30 cellular contexts compared by ENCODE assay signal in the genomic region with DNA sequence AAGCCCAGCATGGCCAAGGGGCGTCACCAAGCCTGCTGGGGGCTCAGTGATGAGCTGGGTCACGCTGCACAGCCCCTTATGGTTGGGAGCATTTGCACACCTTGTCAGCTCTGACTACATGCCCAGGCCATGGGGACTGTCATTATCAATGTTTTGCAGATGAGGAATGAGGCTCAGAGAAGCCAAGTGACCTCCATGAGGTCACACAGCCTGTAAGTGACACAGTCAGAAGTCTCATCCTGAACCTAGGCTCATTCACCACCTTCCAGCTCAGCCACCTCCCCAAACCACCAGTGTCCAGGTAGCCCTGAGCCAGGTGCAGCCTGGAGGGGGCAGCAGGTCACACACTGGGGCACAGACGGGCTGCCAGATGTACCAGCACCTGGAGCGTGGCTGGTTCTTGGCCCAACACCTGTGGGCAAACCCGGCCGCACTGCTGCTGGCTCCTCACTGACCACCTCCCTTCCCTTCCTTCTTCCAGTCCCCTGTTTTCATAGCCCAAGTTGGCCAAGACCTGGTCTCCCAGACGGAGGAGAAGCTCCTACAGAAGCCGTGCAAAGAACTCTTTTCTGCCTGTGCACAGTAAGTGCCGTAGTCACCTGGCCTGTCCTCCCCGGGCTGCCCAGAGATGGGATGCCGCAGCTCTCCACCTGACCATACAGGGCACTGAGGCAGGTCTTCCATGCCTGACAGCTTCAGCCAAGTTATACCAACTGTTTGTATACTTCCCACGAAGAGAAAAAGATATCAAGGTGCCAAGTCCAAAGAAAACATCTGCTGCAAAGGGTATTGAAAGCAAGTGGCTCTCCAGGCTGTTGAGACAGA.
A peak's percentile ranks its signal among the peaks of the same experiment; 100 is the strongest.
DNase-seq lines count a peak whose midpoint lies in the region; ATAC-seq, FAIRE-seq and TF ChIP-seq lines count a peak whose summit lies in the region.
"Had no signal": no experiment of that assay in that cellular context is flagged by ENCODE, and none has a peak within 500 bp of the region (broad histone marks: within the 10 kb centered on the region; RNA-seq: fewer than 3 reads in every experiment).

No MANE protein-coding gene starts in this region.

- TF ChIP-seq RAD21 in H1 (IDR thresholded peaks at IDR 0.05 in 1 of 2, conservative IDR thresholded peaks at IDR 0.05 in 1 of 2; ENCODE audit: low read depth in 2 of 2, low read length in 2 of 2) = peak in 1 of 2 experiments; percentile 28; a peak in 2 of 4 replicates
- TF ChIP-seq RAD21 in HepG2 (CRISPR knock-in tag; IDR thresholded peaks at IDR 0.05) = no peak

- H3K27me3 ChIP-seq in H1 (replicated peaks in 1 of 4; ENCODE audit: control insufficient read depth in 3 of 4, extremely low read depth in 1 of 4, insufficient read depth in 3 of 4, low read length in 3 of 4) (no peaks in the 10 kb centered on the region), HepG2 (ENCODE audit: control insufficient read depth in 1 of 2, insufficient read depth in 2 of 2, low read length in 2 of 2) (no peaks in the 10 kb centered on the region), upper lobe of left lung (no peaks in the 10 kb centered on the region)
- H3K27me3 ChIP-seq: ascending aorta, cardiac muscle cell, colonic mucosa, suprapubic skin had no signal

- H3K14ac ChIP-seq in H1 (ENCODE audit: insufficient read length) = no peak overlapping the region

- no peak overlapping the region for H4K91ac ChIP-seq in H1 (replicated peaks; ENCODE audit: insufficient read length, low read length)

- H3K9me3 ChIP-seq in H1 (ENCODE audit: insufficient read depth in 2 of 2, low read depth in 1 of 2, low read length in 1 of 2) (no peaks in the 10 kb centered on the region), HepG2 (ENCODE audit: low read length) (no peaks in the 10 kb centered on the region), upper lobe of left lung (no peaks in the 10 kb centered on the region)
- H3K9me3 ChIP-seq: ascending aorta, colonic mucosa, mucosa of descending colon, suprapubic skin had no signal

- no peak overlapping the region for H3K56ac ChIP-seq in H1 (replicated peaks; ENCODE audit: insufficient read length, low read depth, low read length)

- no peak overlapping the region for H2BK120ac ChIP-seq in H1 (replicated peaks; ENCODE audit: low read depth, low read length)

- H2AFZ ChIP-seq in H1 (ENCODE audit: low read length) = no peak overlapping the region
- H2AFZ ChIP-seq in HepG2 (ENCODE audit: low read length) = no peak overlapping the region

- H3K23ac ChIP-seq in H1 (ENCODE audit: insufficient read length) = no peak overlapping the region

- BruUV-seq in HepG2 (replicated peaks; lab: Mats Ljungman, UMichigan) = no TSS peak

- peaks cover 0 to 11% (median 7%) of the 10 kb centered on the region in 4 experiments; a peak in 6 of 7 replicates for H3K4me1 ChIP-seq in H1 (replicated peaks in 1 of 4; ENCODE audit: control insufficient read depth in 3 of 4, insufficient read depth in 4 of 4, low read length in 3 of 4)
- no peaks in the 10 kb centered on the region for H3K4me1 ChIP-seq in HepG2 (ENCODE audit: insufficient read depth, low read length)
- peaks cover 0 to 14% (median 8%) of the 10 kb centered on the region in 4 donors for H3K4me1 ChIP-seq in upper lobe of left lung
- H3K4me1 ChIP-seq: colonic mucosa had no signal

- POLR2A ChIA-PET in activated naive CD8-positive, alpha-beta T cell treated with anti-CD3 and anti-CD28 coated beads, Interleukin-2, amount 10 ng/mL, durations not matched to agents 7 days and 5 days (lab: Charles Lee) = interaction anchor here (0.6 to 1.0 kb wide), 2 partner anchors 118 to 120 kb away, joined by 3 read pairs; no protein-coding TSS in a partner anchor
- POLR2A ChIA-PET in H1 (lab: Charles Lee; ENCODE audit: partially characterized antibody) (no interaction called here), HepG2 (lab: Yijun Ruan, JAX) (no interaction called here)
- POLR2A ChIA-PET in activated CD4-positive, alpha-beta T cell treated with anti-CD3 and anti-CD28 coated beads, Interleukin-2, amount 10 ng/mL, durations not matched to agents 7 days and 5 days (lab: Charles Lee) = no interaction called here

- no peak overlapping the region for H4K5ac ChIP-seq in H1 (ENCODE audit: insufficient read length, low read depth, low read length)

- no peak overlapping the region for H3K4ac ChIP-seq in H1 (replicated peaks; ENCODE audit: insufficient read length, low read depth, low read length)

- H3K27me3 Mint-ChIP-seq in activated naive CD8-positive, alpha-beta T cell treated with anti-CD3 and anti-CD28 coated beads, Interleukin-2, amount 10 ng/mL, durations not matched to agents 7 days and 5 days = no peaks in the 10 kb centered on the region
- no peaks in the 10 kb centered on the region for H3K27me3 Mint-ChIP-seq in activated naive CD8-positive, alpha-beta T cell treated with anti-CD3 and anti-CD28 coated beads, Interleukin-2, amount 50 U/mL, for 24 hours
- H3K27me3 Mint-ChIP-seq in activated CD4-positive, alpha-beta T cell treated with anti-CD3 and anti-CD28 coated beads, Interleukin-2, amount 10 ng/mL, durations not matched to agents 7 days and 5 days = no peaks in the 10 kb centered on the region
- H3K27me3 Mint-ChIP-seq: activated naive CD8-positive, alpha-beta T cell treated with anti-CD3 and anti-CD28 coated beads for 36 hours; activated T-cell treated with anti-CD3 and anti-CD28 coated beads, Interleukin-2, amount 50 U/mL, for 24 hours; CD4-positive, alpha-beta T cell; T-cell had no signal

- H3K23me2 ChIP-seq in H1 (ENCODE audit: low read depth, low read length) = peaks cover 4% of the 10 kb centered on the region; the same call in 1 of the 2 replicates

- H3K18ac ChIP-seq in H1 (ENCODE audit: extremely low read depth, low read length) = no peak overlapping the region

- no peak for DNase-seq in activated naive CD8-positive, alpha-beta T cell treated with anti-CD3 and anti-CD28 coated beads, Interleukin-2, amount 10 ng/mL, durations not matched to agents 7 days and 5 days
- DNase-seq in activated naive CD8-positive, alpha-beta T cell treated with anti-CD3 and anti-CD28 coated beads, Interleukin-2, amount 50 U/mL, for 24 hours = no peak
- no peak for DNase-seq in H1 (ENCODE audit: low read depth in 1 of 2, low spot score in 2 of 2)
- DNase-seq in HepG2 (ENCODE audit: low spot score) = no peak
- DNase-seq in upper lobe of left lung = no peak
- no peak for DNase-seq in foreskin fibroblast
- DNase-seq in pons (ENCODE audit: low spot score) = no peak
- no peak for DNase-seq in activated CD4-positive, alpha-beta T cell treated with anti-CD3 and anti-CD28 coated beads, Interleukin-2, amount 10 ng/mL, durations not matched to agents 7 days and 5 days
- DNase-seq: activated gamma-delta T cell; activated naive CD8-positive, alpha-beta T cell treated with anti-CD3 and anti-CD28 coated beads for 36 hours; activated T-cell treated with anti-CD3 and anti-CD28 coated beads, Interleukin-2, amount 50 U/mL, for 24 hours; CD4-positive, alpha-beta T cell; colonic mucosa; effector CD8-positive, alpha-beta T cell; Kasumi-1; MV-4-11; natural killer cell; NCI-H1436 treated with DMSO at 0.1 percent for 48 hours; NCI-H2107; NCI-H446 treated with DMSO at 0.1 percent for 48 hours; stimulated activated naive CD4-positive, alpha-beta T cell; T-cell; WERI-Rb-1 had no signal

- no peaks in the 10 kb centered on the region for H3K9me3 Mint-ChIP-seq in activated naive CD8-positive, alpha-beta T cell treated with anti-CD3 and anti-CD28 coated beads, Interleukin-2, amount 10 ng/mL, durations not matched to agents 7 days and 5 days
- H3K9me3 Mint-ChIP-seq in activated naive CD8-positive, alpha-beta T cell treated with anti-CD3 and anti-CD28 coated beads, Interleukin-2, amount 50 U/mL, for 24 hours = no peaks in the 10 kb centered on the region
- H3K9me3 Mint-ChIP-seq in activated CD4-positive, alpha-beta T cell treated with anti-CD3 and anti-CD28 coated beads, Interleukin-2, amount 10 ng/mL, durations not matched to agents 7 days and 5 days = no peaks in the 10 kb centered on the region
- H3K9me3 Mint-ChIP-seq: activated naive CD8-positive, alpha-beta T cell treated with anti-CD3 and anti-CD28 coated beads for 36 hours; activated T-cell treated with anti-CD3 and anti-CD28 coated beads, Interleukin-2, amount 50 U/mL, for 24 hours; CD4-positive, alpha-beta T cell; natural killer cell; T-cell had no signal

- H3K4me3 Mint-ChIP-seq in activated naive CD8-positive, alpha-beta T cell treated with anti-CD3 and anti-CD28 coated beads, Interleukin-2, amount 10 ng/mL, durations not matched to agents 7 days and 5 days = no peak overlapping the region
- H3K4me3 Mint-ChIP-seq in activated naive CD8-positive, alpha-beta T cell treated with anti-CD3 and anti-CD28 coated beads, Interleukin-2, amount 50 U/mL, for 24 hours = no peak overlapping the region
- H3K4me3 Mint-ChIP-seq in activated CD4-positive, alpha-beta T cell treated with anti-CD3 and anti-CD28 coated beads, Interleukin-2, amount 10 ng/mL, durations not matched to agents 7 days and 5 days = no peak overlapping the region
- H3K4me3 Mint-ChIP-seq: activated naive CD8-positive, alpha-beta T cell treated with anti-CD3 and anti-CD28 coated beads for 36 hours; activated T-cell treated with anti-CD3 and anti-CD28 coated beads, Interleukin-2, amount 50 U/mL, for 24 hours; CD4-positive, alpha-beta T cell; natural killer cell; T-cell had no signal

- in situ Hi-C loops in HepG2 (cut with HindIII; ENCODE audit: extremely low pct_ligation_motif_present, low pct_unique_long_range_greater_than_20kb) = no loop called here

- no peak overlapping the region for H2BK15ac ChIP-seq in H1 (ENCODE audit: low read length)

- CTCF ChIA-PET in H1 (lab: Charles Lee; ENCODE audit: partially characterized antibody) = interaction anchor here (0.5 to 16.5 kb wide), 18 partner anchors 9 to 280 kb away, joined by 3 to 272 read pairs (median 4); a partner anchor contains a TSS
- CTCF ChIA-PET in HepG2 (lab: Yijun Ruan, JAX; ENCODE audit: low intra/inter-chr PET ratio, low total read pairs) = no interaction called here
- CTCF ChIA-PET in activated CD4-positive, alpha-beta T cell treated with anti-CD3 and anti-CD28 coated beads, Interleukin-2, amount 10 ng/mL, durations not matched to agents 7 days and 5 days (lab: Charles Lee) = interaction anchor here (0.6 to 1.7 kb wide), 7 partner anchors 15 to 224 kb away, joined by 3 to 10 read pairs (median 4); a partner anchor contains a TSS

- H3K4me3 ChIP-seq in H1 (ENCODE audit: extremely low read depth in 1 of 4, insufficient read depth in 2 of 4, low read depth in 3 of 4, low read length in 4 of 4) = no peak overlapping the region
- H3K4me3 ChIP-seq in HepG2 (replicated peaks in 1 of 3; ENCODE audit: insufficient read depth in 1 of 3, low read depth in 2 of 3, low read length in 3 of 3) = no peak overlapping the region
- no peak overlapping the region for H3K4me3 ChIP-seq in upper lobe of left lung
- H3K4me3 ChIP-seq in foreskin fibroblast (ENCODE audit: low read depth in 1 of 2, low read length in 2 of 2) = no peak overlapping the region
- H3K4me3 ChIP-seq: ascending aorta, cardiac muscle cell, colonic mucosa, mucosa of descending colon, smooth muscle cell, suprapubic skin had no signal

- WGBS in H1 (ENCODE audit: extremely low coverage in 1 of 2, insufficient coverage in 1 of 2, insufficient read length in 1 of 2, insufficient replicate concordance in 2 of 2, low coverage in 1 of 2, low lambda C conversion rate in 2 of 2, missing lambda C conversion rate in 1 of 2), 2 experiments = 90% methylated on average over 12 of the region's 12 CpGs; no CpG with 5 or more reads in 1 of the 2 experiments
- WGBS in HepG2 (ENCODE audit: low lambda C conversion rate) = 91% methylated on average over 10 of the region's 12 CpGs
- 77 to 85% methylated on average over 12 of the region's 12 CpGs for WGBS in upper lobe of left lung, 2 donors

- TF ChIP-seq CTCF in H1 (IDR thresholded peaks at IDR 0.05; ENCODE audit: control extremely low read depth in 1 of 3, insufficient read depth in 1 of 3, low read depth in 1 of 3, low read length in 3 of 3) = peak; percentile 25 to 40 (median 27)
- no peak for TF ChIP-seq CTCF in HepG2 (CRISPR knock-in tag; IDR thresholded peaks at IDR 0.05)
- TF ChIP-seq CTCF in upper lobe of left lung (IDR thresholded peaks at IDR 0.05) = no peak
- TF ChIP-seq CTCF in foreskin fibroblast (IDR thresholded peaks at IDR 0.05; ENCODE audit: low read depth, low read length) = no peak

- no peak overlapping the region for H2BK12ac ChIP-seq in H1 (ENCODE audit: low read depth, low read length)

- H3K27ac ChIP-seq in H1 (ENCODE audit: low read depth, low read length) (no peak overlapping the region), HepG2 (ENCODE audit: extremely low read length, insufficient read depth, low read length) (no peak overlapping the region), upper lobe of left lung (peak overlapping the region in 3 of 4 donors; percentile 39 to 61 (median 39))
- H3K27ac ChIP-seq: cardiac muscle cell, colonic mucosa, suprapubic skin, WERI-Rb-1 had no signal

- no peak overlapping the region for H2AK5ac ChIP-seq in H1 (ENCODE audit: low read depth, low read length)

- peak overlapping the region in 1 of 2 experiments; percentile 40; a peak in 1 of 4 replicates for H3K4me2 ChIP-seq in H1 (ENCODE audit: insufficient read depth in 1 of 2, low read depth in 2 of 2, low read length in 2 of 2)
- H3K4me2 ChIP-seq in HepG2 (ENCODE audit: low read depth, low read length) = no peak overlapping the region
- H3K4me2 ChIP-seq: smooth muscle cell had no signal

- FAIRE-seq in H1 (lab: Jason Lieb, UNC) (no peak), HepG2 (lab: Jason Lieb, UNC) (no peak)
- FAIRE-seq: GM18507, urothelium cell line had no signal

- no peak for TF ChIP-seq POLR2A in H1 (IDR thresholded peaks at IDR 0.05; ENCODE audit: control extremely low read depth in 1 of 2, low read depth in 2 of 2, low read length in 2 of 2)
- TF ChIP-seq POLR2A in HepG2 (IDR thresholded peaks at IDR 0.05; ENCODE audit: insufficient read depth in 1 of 2, low read depth in 2 of 2, low read length in 2 of 2) = no peak
- TF ChIP-seq POLR2A in upper lobe of left lung (IDR thresholded peaks at IDR 0.05) = no peak

- no peaks in the 10 kb centered on the region for H3K4me1 Mint-ChIP-seq in activated naive CD8-positive, alpha-beta T cell treated with anti-CD3 and anti-CD28 coated beads, Interleukin-2, amount 10 ng/mL, durations not matched to agents 7 days and 5 days
- no peaks in the 10 kb centered on the region for H3K4me1 Mint-ChIP-seq in activated naive CD8-positive, alpha-beta T cell treated with anti-CD3 and anti-CD28 coated beads, Interleukin-2, amount 50 U/mL, for 24 hours
- no peaks in the 10 kb centered on the region for H3K4me1 Mint-ChIP-seq in activated CD4-positive, alpha-beta T cell treated with anti-CD3 and anti-CD28 coated beads, Interleukin-2, amount 10 ng/mL, durations not matched to agents 7 days and 5 days
- H3K4me1 Mint-ChIP-seq: activated naive CD8-positive, alpha-beta T cell treated with anti-CD3 and anti-CD28 coated beads for 36 hours; T-cell had no signal

- TF ChIP-seq EP300 in H1 (IDR thresholded peaks at IDR 0.05; ENCODE audit: borderline replicate concordance in 1 of 2, low read depth in 2 of 2, low read length in 2 of 2) (no peak), HepG2 (IDR thresholded peaks at IDR 0.05; ENCODE audit: low read depth in 2 of 2, low read length in 2 of 2) (no peak), HepG2 (CRISPR knock-in tag; IDR thresholded peaks at IDR 0.05; ENCODE audit: borderline replicate concordance) (no peak), upper lobe of left lung (IDR thresholded peaks at IDR 0.05) (no peak)

- H3K79me2 ChIP-seq in H1 (ENCODE audit: control insufficient read depth in 1 of 2, insufficient read depth in 2 of 2, low read length in 2 of 2) (no peaks in the 10 kb centered on the region), HepG2 (ENCODE audit: insufficient read depth, low read length) (no peaks in the 10 kb centered on the region)

- H3K36me3 ChIP-seq in H1 (ENCODE audit: control insufficient read depth in 2 of 4, insufficient read depth in 4 of 4, low read length in 3 of 4) = no peaks in the 10 kb centered on the region; a peak in 1 of 8 replicates
- peaks cover 8 to 24% of the 10 kb centered on the region in 2 experiments; a peak in 3 of 5 replicates for H3K36me3 ChIP-seq in HepG2 (replicated peaks in 1 of 2; ENCODE audit: control insufficient read depth in 1 of 2, insufficient read depth in 2 of 2, low read length in 2 of 2)
- peaks cover 0 to 72% (median 33%) of the 10 kb centered on the region in 4 donors for H3K36me3 ChIP-seq in upper lobe of left lung
- H3K36me3 ChIP-seq: colonic mucosa had no signal

- peak overlapping the region; percentile 2 for H3K27ac Mint-ChIP-seq in activated naive CD8-positive, alpha-beta T cell treated with anti-CD3 and anti-CD28 coated beads, Interleukin-2, amount 10 ng/mL, durations not matched to agents 7 days and 5 days
- H3K27ac Mint-ChIP-seq in activated naive CD8-positive, alpha-beta T cell treated with anti-CD3 and anti-CD28 coated beads, Interleukin-2, amount 50 U/mL, for 24 hours = no peak overlapping the region
- H3K27ac Mint-ChIP-seq in activated CD4-positive, alpha-beta T cell treated with anti-CD3 and anti-CD28 coated beads, Interleukin-2, amount 10 ng/mL, durations not matched to agents 7 days and 5 days = no peak overlapping the region
- H3K27ac Mint-ChIP-seq: activated naive CD8-positive, alpha-beta T cell treated with anti-CD3 and anti-CD28 coated beads for 36 hours; activated T-cell treated with anti-CD3 and anti-CD28 coated beads, Interleukin-2, amount 50 U/mL, for 24 hours; CD4-positive, alpha-beta T cell; natural killer cell; T-cell had no signal

- H3K9ac ChIP-seq in H1 (replicated peaks in 1 of 4; ENCODE audit: extremely low read depth in 1 of 4, low read depth in 3 of 4, low read length in 3 of 4) = no peak overlapping the region
- no peak overlapping the region for H3K9ac ChIP-seq in HepG2 (ENCODE audit: insufficient read depth, low read depth, low read length)

- no peak overlapping the region for H2BK5ac ChIP-seq in H1 (ENCODE audit: low read depth, low read length)

- no peak overlapping the region; the same call in 1 of the 2 replicates for H2BK20ac ChIP-seq in H1 (ENCODE audit: low read length)

- intact Hi-C loops in HepG2 (cut with micrococcal nuclease; ENCODE audit: unreplicated experiment) = no loop called here

- ATAC-seq in activated naive CD8-positive, alpha-beta T cell treated with anti-CD3 and anti-CD28 coated beads, Interleukin-2, amount 10 ng/mL, durations not matched to agents 7 days and 5 days (ENCODE audit: low read depth) = no peak
- ATAC-seq in activated naive CD8-positive, alpha-beta T cell treated with anti-CD3 and anti-CD28 coated beads, Interleukin-2, amount 50 U/mL, for 24 hours = no peak
- ATAC-seq in HepG2 (no peak), upper lobe of left lung (ENCODE audit: low FRiP score in 2 of 2) (no peak)
- ATAC-seq: natural killer cell, T-cell had no signal

- peaks cover 0 to 9% of the 10 kb centered on the region in 2 experiments for H4K20me1 ChIP-seq in H1 (replicated peaks in 1 of 2; ENCODE audit: control insufficient read depth in 1 of 2, insufficient read depth in 2 of 2, low read length in 2 of 2)
- H4K20me1 ChIP-seq in HepG2 (ENCODE audit: insufficient read depth, low read length) = no peaks in the 10 kb centered on the region

- no peak overlapping the region for H4K8ac ChIP-seq in H1 (ENCODE audit: extremely low read depth, insufficient read depth, low read length)

- H3K79me1 ChIP-seq in H1 (ENCODE audit: low read depth, low read length) = no peaks in the 10 kb centered on the region

- peaks cover 8% of the 10 kb centered on the region for H3K36me3 Mint-ChIP-seq in activated naive CD8-positive, alpha-beta T cell treated with anti-CD3 and anti-CD28 coated beads, Interleukin-2, amount 10 ng/mL, durations not matched to agents 7 days and 5 days
- H3K36me3 Mint-ChIP-seq in activated naive CD8-positive, alpha-beta T cell treated with anti-CD3 and anti-CD28 coated beads, Interleukin-2, amount 50 U/mL, for 24 hours (ENCODE audit: low read depth) = peaks cover 11% of the 10 kb centered on the region
- H3K36me3 Mint-ChIP-seq in activated CD4-positive, alpha-beta T cell treated with anti-CD3 and anti-CD28 coated beads, Interleukin-2, amount 10 ng/mL, durations not matched to agents 7 days and 5 days (ENCODE audit: low read depth) = peaks cover 7% of the 10 kb centered on the region
- H3K36me3 Mint-ChIP-seq: activated naive CD8-positive, alpha-beta T cell treated with anti-CD3 and anti-CD28 coated beads for 36 hours had no signal

Comparison
In these comparisons a context has a peak if more than half of its experiments do, and no peak if none do; other contexts are left out.
1. H3K27ac ChIP-seq: peak in upper lobe of left lung (3 of 4); none in H1 (single experiment) and HepG2 (single experiment).
2. CTCF ChIP-seq: peak in H1 (3 of 3); none in HepG2 (single experiment), upper lobe of left lung (0 of 6) and foreskin fibroblast (single experiment).